ENCODE assay signal across 2 cellular contexts in the genomic region with DNA sequence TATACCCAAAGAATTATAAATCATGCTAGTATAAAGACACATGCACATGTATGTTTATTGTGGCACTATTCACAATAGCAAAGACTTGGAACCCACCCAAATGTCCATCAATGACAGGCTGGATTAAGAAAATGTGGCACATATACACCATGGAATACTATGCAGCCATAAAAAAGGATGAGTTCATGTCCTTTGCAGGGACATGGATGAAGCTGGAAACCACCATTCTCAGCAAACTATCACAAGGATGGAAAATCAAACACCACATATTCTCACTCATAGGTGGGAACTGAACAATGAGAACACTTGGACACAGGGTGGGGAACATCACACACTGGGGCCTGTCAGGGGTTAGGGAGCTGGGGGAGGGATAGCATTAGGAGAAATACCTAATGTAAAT. TPM values are rescaled to one million over a fixed set of nuclear protein-coding genes. Genes with fewer than 3 reads are reported as not detected.
"Had no signal": no experiment of that assay in that cellular context is flagged by ENCODE, and none has a peak within 500 bp of the region (broad histone marks: within the 10 kb centered on the region; RNA-seq: fewer than 3 reads in every experiment).

No MANE protein-coding gene starts in this region.

RNA-seq across cellular contexts. Expression of a gene that starts 26.0 kb away (rescaled TPM):
- total RNA-seq: G401, GM12878 had no signal
